ENCODE assay signal across 1 cellular context in genomic region chr3:8650583-8651416, GRCh38.
TF ChIP-seq lines count a peak whose summit lies in the region.

No MANE protein-coding gene starts in this region.

TF ChIP-seq in SK-N-SH, 30 proteins besides CTCF, POLR2A, EP300 and RAD21 (continued from another document):
- TF ChIP-seq USF2 (IDR thresholded peaks at IDR 0.05; ENCODE audit: borderline replicate concordance, low read depth, low read length): no peak
- peak; percentile 88 for TF ChIP-seq CHD2 (IDR thresholded peaks at IDR 0.05; ENCODE audit: low read length, partially characterized antibody)
- TF ChIP-seq EZH2phosphoT487 (IDR thresholded peaks at IDR 0.05; ENCODE audit: borderline replicate concordance, low read depth): no peak
- no peak for TF ChIP-seq RFX5 (IDR thresholded peaks at IDR 0.05; ENCODE audit: low read length)
- peak; percentile 36; the same call in 1 of the 2 replicates for TF ChIP-seq SIN3A (IDR thresholded peaks at IDR 0.05; ENCODE audit: borderline replicate concordance, low read depth, low read length)
- TF ChIP-seq MAX (IDR thresholded peaks at IDR 0.05; ENCODE audit: low read depth): peak; percentile 52
- peak; percentile 63; the same call in 1 of the 2 replicates for TF ChIP-seq TEAD4 (IDR thresholded peaks at IDR 0.05; ENCODE audit: borderline replicate concordance, insufficient read depth)
- no peak for TF ChIP-seq USF1 (IDR thresholded peaks at IDR 0.05; ENCODE audit: borderline replicate concordance, low read depth)
- TF ChIP-seq FOXM1 (IDR thresholded peaks at IDR 0.05; ENCODE audit: low read depth): 0 out of 2 replicates have a peak, but pooled peaks have one; percentile 54
- TF ChIP-seq PBX3 (IDR thresholded peaks at IDR 0.05): peak; percentile 70
- TF ChIP-seq GATA2 (CRISPR knock-in tag; IDR thresholded peaks at IDR 0.05): peak; percentile 99
- TF ChIP-seq POLR2AphosphoS5 (IDR thresholded peaks at IDR 0.05; ENCODE audit: low read depth, low read length): peak; percentile 58; the same call in 1 of the 2 replicates
- no peak for TF ChIP-seq GABPA (IDR thresholded peaks at IDR 0.05; ENCODE audit: low read depth)
- TF ChIP-seq NFIC (IDR thresholded peaks at IDR 0.05; ENCODE audit: borderline replicate concordance): peak; percentile 90
- no peak for TF ChIP-seq MEF2A (IDR thresholded peaks at IDR 0.05; ENCODE audit: borderline replicate concordance, low read depth)
- peak; percentile 89 for TF ChIP-seq FOXJ3 (CRISPR knock-in tag; IDR thresholded peaks at IDR 0.05)
- TF ChIP-seq JUND (IDR thresholded peaks at IDR 0.05): peak; percentile 41
- TF ChIP-seq TCF12 (IDR thresholded peaks at IDR 0.05): peak; percentile 71
- TF ChIP-seq MXI1 (IDR thresholded peaks at IDR 0.05; ENCODE audit: low read depth, low read length): peak; percentile 82; the same call in 1 of the 2 replicates
- no peak for TF ChIP-seq YY1 (IDR thresholded peaks at IDR 0.05; ENCODE audit: low read depth)
- no peak for TF ChIP-seq TAF1 (IDR thresholded peaks at IDR 0.05; ENCODE audit: borderline replicate concordance, low read depth, low read length)
- TF ChIP-seq RXRA (IDR thresholded peaks at IDR 0.05; ENCODE audit: borderline replicate concordance, low read depth): no peak
- TF ChIP-seq ZBTB33 (IDR thresholded peaks at IDR 0.05; ENCODE audit: borderline replicate concordance, low read depth): no peak
- no peak for TF ChIP-seq SMC3 (IDR thresholded peaks at IDR 0.05; ENCODE audit: low read depth, low read length)
- TF ChIP-seq RCOR1 (IDR thresholded peaks at IDR 0.05; ENCODE audit: low read length): peak; percentile 87
